Comparison of ENCODE assay signal across 20 cellular contexts in the genomic region with DNA sequence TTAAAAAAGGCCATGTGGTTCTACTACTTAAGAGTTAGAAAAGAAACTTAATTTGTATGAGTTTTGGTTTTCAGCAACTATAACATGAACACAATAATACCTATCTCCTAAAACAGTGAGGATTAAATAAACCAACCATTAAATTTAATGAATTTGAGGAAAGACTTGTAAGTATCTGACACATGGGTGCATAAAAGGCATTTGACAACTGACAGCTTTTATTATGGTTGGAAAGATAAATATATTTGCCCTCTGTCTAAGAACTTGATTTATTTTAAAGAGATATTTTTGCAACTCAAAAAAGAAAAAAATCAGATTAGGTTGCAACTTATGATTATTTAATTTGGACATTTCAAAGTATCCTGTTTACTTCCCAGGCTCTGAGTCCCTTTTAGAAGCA.
A peak's percentile ranks its signal among the peaks of the same experiment; 100 is the strongest.
DNase-seq lines count a peak whose midpoint lies in the region; FAIRE-seq and TF ChIP-seq lines count a peak whose summit lies in the region.
"Had no signal": no experiment of that assay in that cellular context is flagged by ENCODE, and none has a peak within 500 bp of the region (broad histone marks: within the 10 kb centered on the region; RNA-seq: fewer than 3 reads in every experiment).

No MANE protein-coding gene starts in this region.

- no peaks in the 10 kb centered on the region for H3K27me3 Mint-ChIP-seq in Caco-2 (ENCODE audit: insufficient read depth, unreplicated experiment)
- no peaks in the 10 kb centered on the region for H3K27me3 Mint-ChIP-seq in MCF 10A (ENCODE audit: insufficient read depth, unreplicated experiment)
- H3K27me3 Mint-ChIP-seq: B cell; CD4-positive, CD25-positive, alpha-beta regulatory T cell had no signal

- no peaks in the 10 kb centered on the region for H3K79me2 ChIP-seq in osteoblast (ENCODE audit: insufficient read depth, low read length)

- H2AFZ ChIP-seq in osteoblast (ENCODE audit: low read length) = no peak overlapping the region
- H2AFZ ChIP-seq: GM23248 had no signal

- intact Hi-C loops in Caco-2 (cut with micrococcal nuclease; ENCODE audit: unreplicated experiment) (no loop called here), MCF 10A (cut with micrococcal nuclease) (no loop called here)

- H3K4me1 Mint-ChIP-seq in Caco-2 (ENCODE audit: low read depth, unreplicated experiment) (peaks cover 35% of the 10 kb centered on the region), MCF 10A (ENCODE audit: insufficient read depth, unreplicated experiment) (peaks cover 8% of the 10 kb centered on the region)
- H3K4me1 Mint-ChIP-seq: CD4-positive, CD25-positive, alpha-beta regulatory T cell had no signal

- H3K36me3 Mint-ChIP-seq in Caco-2 (ENCODE audit: insufficient read depth, unreplicated experiment) = no peaks in the 10 kb centered on the region
- no peaks in the 10 kb centered on the region for H3K36me3 Mint-ChIP-seq in MCF 10A (ENCODE audit: insufficient read depth, unreplicated experiment)
- H3K36me3 Mint-ChIP-seq: CD4-positive, CD25-positive, alpha-beta regulatory T cell; CD8-positive, alpha-beta T cell had no signal

- TF ChIP-seq CTCF in Caco-2 (IDR thresholded peaks at IDR 0.05; ENCODE audit: insufficient read depth in 1 of 2, low read depth in 1 of 2, low read length in 1 of 2, severe bottlenecking in 1 of 2, unreplicated experiment in 1 of 2) (no peak), VCaP (conservative IDR thresholded peaks at IDR 0.05) (no peak), MCF 10A (IDR thresholded peaks at IDR 0.05; ENCODE audit: unreplicated experiment) (no peak), osteoblast (IDR thresholded peaks at IDR 0.05; ENCODE audit: extremely low read depth, low read depth, low read length) (no peak)

- CTCF ChIA-PET in Caco-2 (lab: Charles Lee) (no interaction called here), HEK293T (lab: Yijun Ruan, JAX) (interaction anchor here (1.0 kb wide), 1 partner anchor 9 kb away, joined by 3 read pairs; no protein-coding TSS in a partner anchor), MCF 10A (lab: Yijun Ruan, JAX) (interaction anchor here (0.6 kb wide), 1 partner anchor 279 kb away, joined by 3 read pairs; no protein-coding TSS in a partner anchor)

- BruUV-seq in Caco-2 (replicated peaks; lab: Mats Ljungman, UMichigan) (no TSS peak), MCF 10A (replicated peaks; lab: Mats Ljungman, UMichigan) (no TSS peak)

- H3K9me3 ChIP-seq in Caco-2 = no peaks in the 10 kb centered on the region
- no peaks in the 10 kb centered on the region for H3K9me3 ChIP-seq in small intestine (ENCODE audit: control insufficient read depth, low read depth)
- no peaks in the 10 kb centered on the region for H3K9me3 ChIP-seq in osteoblast (ENCODE audit: low read depth, low read length)
- H3K9me3 ChIP-seq: BLaER1 had no signal

- H3K27ac Mint-ChIP-seq in Caco-2 (ENCODE audit: unreplicated experiment) (peak overlapping the region; percentile 2), MCF 10A (ENCODE audit: low read depth, unreplicated experiment) (no peak overlapping the region)
- H3K27ac Mint-ChIP-seq: B cell; CD4-positive, CD25-positive, alpha-beta regulatory T cell; CD8-positive, alpha-beta T cell had no signal

- H3K4me1 ChIP-seq in Caco-2 (peaks cover 45% of the 10 kb centered on the region), small intestine (ENCODE audit: control insufficient read depth in 2 of 2, insufficient read depth in 1 of 2, low read depth in 1 of 2, low read length in 1 of 2) (peaks cover 0 to 2% of the 10 kb centered on the region in 2 donors), osteoblast (ENCODE audit: insufficient read depth, low read length) (peaks cover 14% of the 10 kb centered on the region)
- H3K4me1 ChIP-seq: BLaER1 had no signal

- H3K9me3 Mint-ChIP-seq in Caco-2 (ENCODE audit: unreplicated experiment) (peaks cover 6% of the 10 kb centered on the region), MCF 10A (ENCODE audit: unreplicated experiment) (no peaks in the 10 kb centered on the region)

- H3K36me3 ChIP-seq in Caco-2 (ENCODE audit: control insufficient read depth, insufficient read depth, low read length) = no peaks in the 10 kb centered on the region
- no peaks in the 10 kb centered on the region for H3K36me3 ChIP-seq in small intestine (ENCODE audit: control insufficient read depth in 2 of 2, insufficient read depth in 2 of 2, low read length in 2 of 2)
- no peaks in the 10 kb centered on the region for H3K36me3 ChIP-seq in osteoblast (ENCODE audit: insufficient read depth, low read length)
- H3K36me3 ChIP-seq: BLaER1 had no signal

- POLR2A ChIA-PET in Caco-2 (lab: Charles Lee) (no interaction called here), HEK293T (lab: Yijun Ruan, JAX) (no interaction called here), MCF 10A (lab: Yijun Ruan, JAX) (interaction anchor here (1.2 to 1.6 kb wide), 2 partner anchors 8 to 20 kb away, joined by 3 to 8 read pairs; no protein-coding TSS in a partner anchor)

- H3K4me3 Mint-ChIP-seq in Caco-2 (ENCODE audit: unreplicated experiment) (no peak overlapping the region), MCF 10A (ENCODE audit: unreplicated experiment) (no peak overlapping the region)
- H3K4me3 Mint-ChIP-seq: B cell; CD4-positive, CD25-positive, alpha-beta regulatory T cell; CD8-positive, alpha-beta T cell had no signal

- no peak for DNase-seq in Caco-2
- DNase-seq in HEK293T (ENCODE audit: extremely low spot score) = no peak
- DNase-seq in small intestine = no peak
- DNase-seq in MCF 10A (ENCODE audit: unreplicated experiment) = no peak
- no peak for DNase-seq in NOMO-1 (lab: John Stamatoyannopoulos, UW; ENCODE audit: unreplicated experiment in 2 of 2)
- no peak for DNase-seq in osteoblast (ENCODE audit: insufficient read length, low spot score, missing footprints)
- DNase-seq: CD4-positive, CD25-positive, alpha-beta regulatory T cell; CD8-positive, alpha-beta T cell; DMS 273 treated with DMSO at 0.1 percent for 48 hours; DMS79; GDM1; GM23248; H7 had no signal

- peak; percentile 10 for FAIRE-seq in small intestine (lab: Jason Lieb, UNC)
- FAIRE-seq: A204.1, D721Med, GM12878, H1 had no signal

- H3K27me3 ChIP-seq in Caco-2 (replicated peaks; ENCODE audit: control insufficient read depth, insufficient read depth, low read length) = no peaks in the 10 kb centered on the region
- no peaks in the 10 kb centered on the region for H3K27me3 ChIP-seq in small intestine (ENCODE audit: control insufficient read depth in 2 of 2, insufficient read depth in 2 of 2, low read length in 2 of 2)
- H3K27me3 ChIP-seq in osteoblast (ENCODE audit: insufficient read depth, low read length) = no peaks in the 10 kb centered on the region
- H3K27me3 ChIP-seq: BLaER1 had no signal

- H3K4me3 ChIP-seq in Caco-2 (ENCODE audit: low read depth, low read length) (no peak overlapping the region), small intestine (ENCODE audit: low read depth in 1 of 2, low read length in 2 of 2) (no peak overlapping the region), osteoblast (ENCODE audit: insufficient read depth, low read length) (no peak overlapping the region)
- H3K4me3 ChIP-seq: BLaER1, GM12878, GM23248 had no signal

- H4K20me1 ChIP-seq in osteoblast (ENCODE audit: insufficient read depth, low read length) = no peaks in the 10 kb centered on the region
- H4K20me1 ChIP-seq: BLaER1 had no signal

- H3K4me2 ChIP-seq in osteoblast (ENCODE audit: insufficient read depth, low read length) = no peak overlapping the region
- H3K4me2 ChIP-seq: BLaER1 had no signal

- H3K27ac ChIP-seq in VCaP = peak overlapping the region; percentile 20; the same call in 1 of the 2 replicates
- H3K27ac ChIP-seq in small intestine (ENCODE audit: low read depth in 1 of 2, low read length in 1 of 2) = no peak overlapping the region
- H3K27ac ChIP-seq in osteoblast (ENCODE audit: low read depth, low read length) = no peak overlapping the region
- H3K27ac ChIP-seq: BLaER1, GM23248 had no signal

TF ChIP-seq in HEK293T, 16 proteins besides CTCF, POLR2A, EP300 and RAD21:
- TF ChIP-seq ELF4 (IDR thresholded peaks at IDR 0.05) = no peak
- TF ChIP-seq, protein P1, sequence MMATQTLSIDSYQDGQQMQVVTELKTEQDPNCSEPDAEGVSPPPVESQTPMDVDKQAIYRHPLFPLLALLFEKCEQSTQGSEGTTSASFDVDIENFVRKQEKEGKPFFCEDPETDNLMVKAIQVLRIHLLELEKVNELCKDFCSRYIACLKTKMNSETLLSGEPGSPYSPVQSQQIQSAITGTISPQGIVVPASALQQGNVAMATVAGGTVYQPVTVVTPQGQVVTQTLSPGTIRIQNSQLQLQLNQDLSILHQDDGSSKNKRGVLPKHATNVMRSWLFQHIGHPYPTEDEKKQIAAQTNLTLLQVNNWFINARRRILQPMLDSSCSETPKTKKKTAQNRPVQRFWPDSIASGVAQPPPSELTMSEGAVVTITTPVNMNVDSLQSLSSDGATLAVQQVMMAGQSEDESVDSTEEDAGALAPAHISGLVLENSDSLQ (IDR thresholded peaks at IDR 0.05) = peak; percentile 84
